23 cellular contexts compared by ENCODE assay signal in genomic region chr6:160960839-160961238, GRCh38. TPM values are rescaled to one million over a fixed set of nuclear protein-coding genes. Genes with fewer than 3 reads are reported as not detected.
A peak's percentile ranks its signal among the peaks of the same experiment; 100 is the strongest.
DNase-seq lines count a peak whose midpoint lies in the region; ATAC-seq and TF ChIP-seq lines count a peak whose summit lies in the region.
"Had no signal": no experiment of that assay in that cellular context is flagged by ENCODE, and none has a peak within 500 bp of the region (broad histone marks: within the 10 kb centered on the region; RNA-seq: fewer than 3 reads in every experiment).

No MANE protein-coding gene starts in this region.

- TF ChIP-seq CTCF in type B pancreatic cell (conservative IDR thresholded peaks at IDR 0.05): no peak
- no peak for TF ChIP-seq CTCF in CD14-positive monocyte (IDR thresholded peaks at IDR 0.05)

- DNase-seq in NCI-H446 (lab: John Stamatoyannopoulos, UW) (peak; percentile 18 to 22), NCI-H446 treated with DMSO at 0.1 percent for 48 hours (lab: John Stamatoyannopoulos, UW) (no peak), NCI-H69 (lab: John Stamatoyannopoulos, UW) (peak; percentile 94), globus pallidus (ENCODE audit: low spot score) (peak; percentile 7), type B pancreatic cell (ENCODE audit: extremely low spot score, unreplicated experiment) (no peak), substantia nigra (lab: John Stamatoyannopoulos, UW) (no peak), CD14-positive monocyte (ENCODE audit: low spot score) (no peak)
- DNase-seq: activated CD4-positive, alpha-beta T cell treated with anti-CD3 and anti-CD28 coated beads, Interleukin-2, amount 50 U/mL, for 48 hours; activated naive CD4-positive, alpha-beta T cell treated with anti-CD3 and anti-CD28 coated beads, Interleukin-2, amount 10 ng/mL, durations not matched to agents 7 days and 5 days; EL; GOT3; left ventricle myocardium inferior; MV-4-11; naive thymus-derived CD4-positive, alpha-beta T cell; NCI-H187; NCI-H510A treated with DMSO at 0.1 percent for 48 hours; stimulated activated CD4-positive, alpha-beta T cell treated with anti-CD3 and anti-CD28 coated beads, Interleukin-1b, Interleukin-23, amount 100 ng/mL, for 48 hours; stomach; trophoblast cell had no signal

- H3K27me3 Mint-ChIP-seq in type B pancreatic cell (peaks cover 3% of the 10 kb centered on the region), CD14-positive monocyte (ENCODE audit: low read depth in 3 of 3) (peaks cover 3 to 4% (median 4%) of the 10 kb centered on the region in 3 donors)

- no peaks in the 10 kb centered on the region for H3K36me3 Mint-ChIP-seq in type B pancreatic cell
- H3K36me3 Mint-ChIP-seq in CD14-positive monocyte: no peaks in the 10 kb centered on the region
- H3K36me3 Mint-ChIP-seq: activated naive CD4-positive, alpha-beta T cell treated with anti-CD3 and anti-CD28 coated beads, Interleukin-2, amount 10 ng/mL, durations not matched to agents 7 days and 5 days; naive thymus-derived CD4-positive, alpha-beta T cell had no signal

- H3K27ac Mint-ChIP-seq in type B pancreatic cell (no peak overlapping the region), CD14-positive monocyte (no peak overlapping the region)
- H3K27ac Mint-ChIP-seq: activated naive CD4-positive, alpha-beta T cell treated with anti-CD3 and anti-CD28 coated beads, Interleukin-2, amount 10 ng/mL, durations not matched to agents 7 days and 5 days; naive thymus-derived CD4-positive, alpha-beta T cell had no signal

- H3K27ac ChIP-seq in substantia nigra (ENCODE audit: low read depth, low read length, poor library complexity, severe bottlenecking): no peak overlapping the region
- H3K27ac ChIP-seq: C4-2B, left ventricle myocardium inferior, skin epidermis, stomach had no signal

- peaks cover 21% of the 10 kb centered on the region for H3K4me1 Mint-ChIP-seq in type B pancreatic cell (ENCODE audit: unreplicated experiment)
- no peaks in the 10 kb centered on the region for H3K4me1 Mint-ChIP-seq in CD14-positive monocyte
- H3K4me1 Mint-ChIP-seq: activated naive CD4-positive, alpha-beta T cell treated with anti-CD3 and anti-CD28 coated beads, Interleukin-2, amount 10 ng/mL, durations not matched to agents 7 days and 5 days; naive thymus-derived CD4-positive, alpha-beta T cell had no signal

- intact Hi-C loops in CD14-positive monocyte (cut with micrococcal nuclease): no loop called here

- H3K4me3 Mint-ChIP-seq in type B pancreatic cell: peak overlapping the region; percentile 16
- no peak overlapping the region for H3K4me3 Mint-ChIP-seq in CD14-positive monocyte
- H3K4me3 Mint-ChIP-seq: activated naive CD4-positive, alpha-beta T cell treated with anti-CD3 and anti-CD28 coated beads, Interleukin-2, amount 10 ng/mL, durations not matched to agents 7 days and 5 days; naive thymus-derived CD4-positive, alpha-beta T cell had no signal

- ATAC-seq in GM21529 (IDR thresholded peaks at IDR 0.05; ENCODE audit: unreplicated experiment): no peak
- ATAC-seq: activated CD4-positive, CD25-positive, alpha-beta regulatory T cell treated with anti-CD3 and anti-CD28 coated beads, Interleukin-2, amount 50 U/mL, for 24 hours; naive thymus-derived CD4-positive, alpha-beta T cell had no signal

- H3K9me3 Mint-ChIP-seq in type B pancreatic cell (no peaks in the 10 kb centered on the region), CD14-positive monocyte (peaks cover 0 to 5% (median 0%) of the 10 kb centered on the region in 7 donors)
- H3K9me3 Mint-ChIP-seq: activated naive CD4-positive, alpha-beta T cell treated with anti-CD3 and anti-CD28 coated beads, Interleukin-2, amount 10 ng/mL, durations not matched to agents 7 days and 5 days; naive thymus-derived CD4-positive, alpha-beta T cell had no signal

RNA-seq across cellular contexts. Expression of gene MAP3K4, which starts 30.7 kb away (rescaled TPM):
- 39.1 and 51.6 TPM in 2 replicates for total RNA-seq in type B pancreatic cell (ENCODE audit: low replicate concordance)
- polyA plus RNA-seq in CD14-positive monocyte: 1 to 10 TPM; 3.2 to 3.5 TPM

Comparison
In these comparisons a context has a peak if more than half of its experiments do, and no peak if none do; other contexts are left out.
1. DNase-seq: peak in NCI-H446 (2 of 2), NCI-H69 (single experiment) and globus pallidus (single experiment); none in NCI-H446 treated with DMSO at 0.1 percent for 48 hours (single experiment), type B pancreatic cell (single experiment), substantia nigra (0 of 49) and CD14-positive monocyte (single experiment).